2 cellular contexts compared by ENCODE assay signal in the genomic region with DNA sequence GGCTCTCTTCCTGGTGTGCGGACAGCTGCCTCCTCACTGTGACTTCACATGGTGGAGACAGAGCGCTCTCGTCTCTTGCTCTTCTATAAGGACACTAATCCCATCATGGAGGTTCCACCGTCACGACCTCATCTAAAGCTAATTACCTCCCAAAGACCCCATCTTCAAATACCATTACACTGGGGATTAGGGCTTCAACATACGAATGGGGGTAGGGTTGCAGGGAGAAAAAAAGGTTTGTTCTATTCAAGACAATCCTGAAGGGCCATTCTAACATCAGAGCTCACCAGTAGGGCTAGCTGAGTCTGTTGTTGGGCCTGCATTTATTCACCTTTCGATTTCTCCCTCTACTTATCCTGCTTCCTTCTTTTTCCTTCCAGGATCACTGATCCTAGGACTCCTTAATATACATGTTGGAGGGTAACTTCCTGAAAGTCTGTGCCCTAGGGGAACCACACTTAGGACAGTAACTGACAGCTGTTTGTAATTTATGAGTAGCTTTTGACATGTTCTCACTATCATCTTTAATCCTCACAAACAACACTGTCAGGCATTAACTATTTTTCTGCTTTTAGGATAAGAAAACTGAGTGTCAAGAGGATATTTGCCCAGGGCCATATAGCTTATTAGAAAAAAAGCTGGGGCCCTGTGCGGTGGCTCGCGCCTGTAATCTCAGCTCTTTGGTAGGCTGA.
TF ChIP-seq lines count a peak whose summit lies in the region.

No MANE protein-coding gene starts in this region.

TF ChIP-seq in GM23338, 12 proteins besides CTCF, POLR2A, EP300 and RAD21 (continues in another document):
- TF ChIP-seq EZH2phosphoT487 (IDR thresholded peaks at IDR 0.05; ENCODE audit: unreplicated experiment) (no peak), EZH2 (IDR thresholded peaks at IDR 0.05; ENCODE audit: low read depth, unreplicated experiment) (no peak), ZNF331 (CRISPR knock-in tag; IDR thresholded peaks at IDR 0.05; ENCODE audit: low read depth) (no peak), NANOG (IDR thresholded peaks at IDR 0.05; ENCODE audit: borderline replicate concordance) (no peak), ZNF114 (CRISPR knock-in tag; IDR thresholded peaks at IDR 0.05) (no peak), JUNB (IDR thresholded peaks at IDR 0.05; ENCODE audit: unreplicated experiment) (no peak), POLR2AphosphoS5 (IDR thresholded peaks at IDR 0.05; ENCODE audit: low read depth) (no peak), CREB1 (CRISPR knock-in tag; IDR thresholded peaks at IDR 0.05; ENCODE audit: low read depth) (no peak), STAT1 (IDR thresholded peaks at IDR 0.05; ENCODE audit: unreplicated experiment) (no peak)
- TF ChIP-seq, protein P1, sequence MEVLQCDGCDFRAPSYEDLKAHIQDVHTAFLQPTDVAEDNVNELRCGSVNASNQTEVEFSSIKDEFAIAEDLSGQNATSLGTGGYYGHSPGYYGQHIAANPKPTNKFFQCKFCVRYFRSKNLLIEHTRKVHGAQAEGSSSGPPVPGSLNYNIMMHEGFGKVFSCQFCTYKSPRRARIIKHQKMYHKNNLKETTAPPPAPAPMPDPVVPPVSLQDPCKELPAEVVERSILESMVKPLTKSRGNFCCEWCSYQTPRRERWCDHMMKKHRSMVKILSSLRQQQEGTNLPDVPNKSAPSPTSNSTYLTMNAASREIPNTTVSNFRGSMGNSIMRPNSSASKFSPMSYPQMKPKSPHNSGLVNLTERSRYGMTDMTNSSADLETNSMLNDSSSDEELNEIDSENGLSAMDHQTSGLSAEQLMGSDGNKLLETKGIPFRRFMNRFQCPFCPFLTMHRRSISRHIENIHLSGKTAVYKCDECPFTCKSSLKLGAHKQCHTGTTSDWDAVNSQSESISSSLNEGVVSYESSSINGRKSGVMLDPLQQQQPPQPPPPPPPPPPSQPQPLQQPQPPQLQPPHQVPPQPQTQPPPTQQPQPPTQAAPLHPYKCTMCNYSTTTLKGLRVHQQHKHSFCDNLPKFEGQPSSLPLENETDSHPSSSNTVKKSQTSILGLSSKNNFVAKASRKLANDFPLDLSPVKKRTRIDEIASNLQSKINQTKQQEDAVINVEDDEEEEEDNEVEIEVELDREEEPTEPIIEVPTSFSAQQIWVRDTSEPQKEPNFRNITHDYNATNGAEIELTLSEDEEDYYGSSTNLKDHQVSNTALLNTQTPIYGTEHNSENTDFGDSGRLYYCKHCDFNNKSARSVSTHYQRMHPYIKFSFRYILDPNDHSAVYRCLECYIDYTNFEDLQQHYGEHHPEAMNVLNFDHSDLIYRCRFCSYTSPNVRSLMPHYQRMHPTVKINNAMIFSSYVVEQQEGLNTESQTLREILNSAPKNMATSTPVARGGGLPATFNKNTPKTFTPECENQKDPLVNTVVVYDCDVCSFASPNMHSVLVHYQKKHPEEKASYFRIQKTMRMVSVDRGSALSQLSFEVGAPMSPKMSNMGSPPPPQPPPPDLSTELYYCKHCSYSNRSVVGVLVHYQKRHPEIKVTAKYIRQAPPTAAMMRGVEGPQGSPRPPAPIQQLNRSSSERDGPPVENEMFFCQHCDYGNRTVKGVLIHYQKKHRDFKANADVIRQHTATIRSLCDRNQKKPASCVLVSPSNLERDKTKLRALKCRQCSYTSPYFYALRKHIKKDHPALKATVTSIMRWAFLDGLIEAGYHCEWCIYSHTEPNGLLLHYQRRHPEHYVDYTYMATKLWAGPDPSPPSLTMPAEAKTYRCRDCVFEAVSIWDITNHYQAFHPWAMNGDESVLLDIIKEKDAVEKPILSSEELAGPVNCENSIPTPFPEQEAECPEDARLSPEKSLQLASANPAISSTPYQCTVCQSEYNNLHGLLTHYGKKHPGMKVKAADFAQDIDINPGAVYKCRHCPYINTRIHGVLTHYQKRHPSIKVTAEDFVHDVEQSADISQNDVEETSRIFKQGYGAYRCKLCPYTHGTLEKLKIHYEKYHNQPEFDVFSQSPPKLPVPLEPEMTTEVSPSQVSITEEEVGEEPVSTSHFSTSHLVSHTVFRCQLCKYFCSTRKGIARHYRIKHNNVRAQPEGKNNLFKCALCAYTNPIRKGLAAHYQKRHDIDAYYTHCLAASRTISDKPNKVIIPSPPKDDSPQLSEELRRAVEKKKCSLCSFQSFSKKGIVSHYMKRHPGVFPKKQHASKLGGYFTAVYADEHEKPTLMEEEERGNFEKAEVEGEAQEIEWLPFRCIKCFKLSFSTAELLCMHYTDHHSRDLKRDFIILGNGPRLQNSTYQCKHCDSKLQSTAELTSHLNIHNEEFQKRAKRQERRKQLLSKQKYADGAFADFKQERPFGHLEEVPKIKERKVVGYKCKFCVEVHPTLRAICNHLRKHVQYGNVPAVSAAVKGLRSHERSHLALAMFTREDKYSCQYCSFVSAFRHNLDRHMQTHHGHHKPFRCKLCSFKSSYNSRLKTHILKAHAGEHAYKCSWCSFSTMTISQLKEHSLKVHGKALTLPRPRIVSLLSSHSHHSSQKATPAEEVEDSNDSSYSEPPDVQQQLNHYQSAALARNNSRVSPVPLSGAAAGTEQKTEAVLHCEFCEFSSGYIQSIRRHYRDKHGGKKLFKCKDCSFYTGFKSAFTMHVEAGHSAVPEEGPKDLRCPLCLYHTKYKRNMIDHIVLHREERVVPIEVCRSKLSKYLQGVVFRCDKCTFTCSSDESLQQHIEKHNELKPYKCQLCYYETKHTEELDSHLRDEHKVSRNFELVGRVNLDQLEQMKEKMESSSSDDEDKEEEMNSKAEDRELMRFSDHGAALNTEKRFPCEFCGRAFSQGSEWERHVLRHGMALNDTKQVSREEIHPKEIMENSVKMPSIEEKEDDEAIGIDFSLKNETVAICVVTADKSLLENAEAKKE (CRISPR knock-in tag; IDR thresholded peaks at IDR 0.05): no peak
- TF ChIP-seq, protein P2, sequence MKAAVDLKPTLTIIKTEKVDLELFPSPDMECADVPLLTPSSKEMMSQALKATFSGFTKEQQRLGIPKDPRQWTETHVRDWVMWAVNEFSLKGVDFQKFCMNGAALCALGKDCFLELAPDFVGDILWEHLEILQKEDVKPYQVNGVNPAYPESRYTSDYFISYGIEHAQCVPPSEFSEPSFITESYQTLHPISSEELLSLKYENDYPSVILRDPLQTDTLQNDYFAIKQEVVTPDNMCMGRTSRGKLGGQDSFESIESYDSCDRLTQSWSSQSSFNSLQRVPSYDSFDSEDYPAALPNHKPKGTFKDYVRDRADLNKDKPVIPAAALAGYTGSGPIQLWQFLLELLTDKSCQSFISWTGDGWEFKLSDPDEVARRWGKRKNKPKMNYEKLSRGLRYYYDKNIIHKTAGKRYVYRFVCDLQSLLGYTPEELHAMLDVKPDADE (IDR thresholded peaks at IDR 0.05): no peak

TF ChIP-seq in H1, 55 proteins besides CTCF, POLR2A, EP300 and RAD21:
- TF ChIP-seq CEBPB (IDR thresholded peaks at IDR 0.05; ENCODE audit: low read depth, low read length) (no peak), TCF12 (IDR thresholded peaks at IDR 0.05; ENCODE audit: low read depth, low read length) (no peak)
